Comparison of ENCODE assay signal across 2 cellular contexts in genomic region chr17:75535119-75535537, GRCh38.
TF ChIP-seq lines count a peak whose summit lies in the region.

No MANE protein-coding gene starts in this region.

TF ChIP-seq in WTC11, 78 proteins besides CTCF, POLR2A, EP300 and RAD21 (continues in another document):
- TF ChIP-seq AFF4 (CRISPR knock-in tag; IDR thresholded peaks at IDR 0.05; ENCODE audit: borderline replicate concordance) (no peak), KAT7 (CRISPR knock-in tag; IDR thresholded peaks at IDR 0.05; ENCODE audit: borderline replicate concordance) (no peak), SP1 (CRISPR knock-in tag; conservative IDR thresholded peaks at IDR 0.05) (no peak), ELF4 (CRISPR knock-in tag; IDR thresholded peaks at IDR 0.05; ENCODE audit: low read depth) (no peak), RORB (CRISPR knock-in tag; IDR thresholded peaks at IDR 0.05) (no peak), E2F4 (CRISPR knock-in tag; IDR thresholded peaks at IDR 0.05; ENCODE audit: borderline replicate concordance, low read depth) (no peak), ZNF232 (CRISPR knock-in tag; IDR thresholded peaks at IDR 0.05) (no peak), SOX15 (CRISPR knock-in tag; IDR thresholded peaks at IDR 0.05) (no peak), FOXK1 (CRISPR knock-in tag; IDR thresholded peaks at IDR 0.05) (no peak), SMAD3 (CRISPR knock-in tag; IDR thresholded peaks at IDR 0.05; ENCODE audit: borderline replicate concordance) (no peak), ZNF532 (CRISPR knock-in tag; IDR thresholded peaks at IDR 0.05; ENCODE audit: borderline replicate concordance) (no peak), ZNF423 (CRISPR knock-in tag; IDR thresholded peaks at IDR 0.05) (no peak), TP53 (CRISPR knock-in tag; IDR thresholded peaks at IDR 0.05) (no peak), ATF3 (CRISPR knock-in tag; conservative IDR thresholded peaks at IDR 0.05) (no peak), USF1 (CRISPR knock-in tag; IDR thresholded peaks at IDR 0.05) (no peak)

TF ChIP-seq in K562, 482 proteins besides CTCF, POLR2A, EP300 and RAD21:
- TF ChIP-seq HNRNPK (IDR thresholded peaks at IDR 0.05; ENCODE audit: low read depth, low read length, poor library complexity, severe bottlenecking) = no peak
- TF ChIP-seq ZBTB11 (CRISPR knock-in tag; IDR thresholded peaks at IDR 0.05) = no peak
- no peak for TF ChIP-seq ZNF354B (CRISPR knock-in tag; IDR thresholded peaks at IDR 0.05)
- no peak for TF ChIP-seq ZNF347 (CRISPR knock-in tag; IDR thresholded peaks at IDR 0.05; ENCODE audit: low read depth)
- no peak for TF ChIP-seq SREBF1 (IDR thresholded peaks at IDR 0.05; ENCODE audit: borderline replicate concordance, low read depth, low read length)
- 0 out of 2 replicates have a peak, but pooled peaks have one; percentile 22 for TF ChIP-seq POLR2G (IDR thresholded peaks at IDR 0.05; ENCODE audit: low read depth, low read length)
- no peak for TF ChIP-seq ZNF76 (CRISPR knock-in tag; IDR thresholded peaks at IDR 0.05; ENCODE audit: borderline replicate concordance)
- TF ChIP-seq GATAD2A (IDR thresholded peaks at IDR 0.05) = no peak
- no peak for TF ChIP-seq ZNF445 (CRISPR knock-in tag; IDR thresholded peaks at IDR 0.05; ENCODE audit: low read depth)
